28 cellular contexts compared by ENCODE assay signal in the genomic region with DNA sequence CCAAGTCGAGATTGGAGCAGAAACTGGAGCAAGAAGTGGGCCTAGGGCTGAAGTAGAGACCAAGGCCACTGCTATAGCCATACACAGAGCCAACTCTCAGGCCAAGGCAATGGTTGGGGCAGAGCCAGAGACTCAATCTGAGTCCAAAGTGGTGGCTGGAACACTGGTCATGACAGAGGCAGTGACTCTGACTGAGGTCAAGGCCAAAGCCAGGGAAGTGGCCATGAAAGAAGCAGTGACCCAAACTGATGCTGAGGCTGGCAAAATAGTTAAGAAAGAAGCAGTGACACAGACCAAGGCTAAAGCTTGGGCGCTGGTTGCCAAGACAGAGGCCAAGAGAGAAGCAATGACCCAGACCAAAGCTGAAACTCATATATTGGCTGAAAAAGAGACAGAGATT.
"Had no signal": no experiment of that assay in that cellular context is flagged by ENCODE, and none has a peak within 500 bp of the region (broad histone marks: within the 10 kb centered on the region; RNA-seq: fewer than 3 reads in every experiment).

No MANE protein-coding gene starts in this region.

- H2AFZ ChIP-seq: hepatocyte had no signal

- H3K27me3 ChIP-seq: colonic mucosa, esophagus muscularis mucosa, esophagus squamous epithelium, foreskin keratinocyte, gastrocnemius medialis, hepatocyte had no signal

- FAIRE-seq: colon, endometrium, endothelial cell of umbilical vein, frontal cortex had no signal

- H3K4me3 ChIP-seq: colonic mucosa, coronary artery, dorsolateral prefrontal cortex, esophagus muscularis mucosa, esophagus squamous epithelium, gastrocnemius medialis, heart left ventricle, heart right ventricle, hepatocyte had no signal

- ATAC-seq: effector memory CD8-positive, alpha-beta T cell; esophagus mucosa; foreskin keratinocyte; gastrocnemius medialis; heart left ventricle; heart right ventricle had no signal

- H3K27ac ChIP-seq: colonic mucosa, coronary artery, dorsolateral prefrontal cortex, epithelial cell of prostate, esophagus muscularis mucosa, esophagus squamous epithelium, foreskin keratinocyte, gastrocnemius medialis, heart left ventricle, heart right ventricle, hepatocyte had no signal

- H3K36me3 ChIP-seq: colonic mucosa, esophagus squamous epithelium, gastrocnemius medialis, heart right ventricle had no signal

- H3K4me2 ChIP-seq: hepatocyte had no signal

- DNase-seq: colonic mucosa; cortex of kidney; dermis blood vessel endothelial cell; dorsolateral prefrontal cortex; effector CD4-positive, alpha-beta T cell; effector CD8-positive, alpha-beta T cell; effector memory CD4-positive, alpha-beta T cell; effector memory CD8-positive, alpha-beta T cell; endodermal cell; erythroblast; esophagus squamous epithelium; foreskin fibroblast; foreskin keratinocyte; foreskin melanocyte; gastrocnemius medialis; glutamatergic neuron; head of caudate nucleus; heart left ventricle; heart right ventricle had no signal

- H3K9me3 ChIP-seq: colonic mucosa, esophagus muscularis mucosa, esophagus squamous epithelium, gastrocnemius medialis, heart left ventricle, heart right ventricle had no signal

- H3K4me1 ChIP-seq: colonic mucosa, foreskin keratinocyte, gastrocnemius medialis, heart left ventricle had no signal
